Comparison of ENCODE assay signal across 22 cellular contexts in genomic region chr5:151167022-151167421, GRCh38. TPM values are rescaled to one million over a fixed set of nuclear protein-coding genes. Genes with fewer than 3 reads are reported as not detected.
DNase-seq lines count a peak whose midpoint lies in the region; ATAC-seq, FAIRE-seq and TF ChIP-seq lines count a peak whose summit lies in the region.
"Had no signal": no experiment of that assay in that cellular context is flagged by ENCODE, and none has a peak within 500 bp of the region (broad histone marks: within the 10 kb centered on the region; RNA-seq: fewer than 3 reads in every experiment).

No MANE protein-coding gene starts in this region.

- no peak overlapping the region for H2AFZ ChIP-seq in HepG2 (ENCODE audit: low read length)
- no peak overlapping the region for H2AFZ ChIP-seq in H1 (ENCODE audit: low read length)
- no peak overlapping the region for H2AFZ ChIP-seq in trophoblast cell (ENCODE audit: insufficient read depth, low read length, poor library complexity)

- H3K27me3 ChIP-seq in HepG2 (ENCODE audit: control insufficient read depth in 1 of 2, insufficient read depth in 2 of 2, low read length in 2 of 2) = no peaks in the 10 kb centered on the region; a peak in 2 of 5 replicates
- no peaks in the 10 kb centered on the region for H3K27me3 ChIP-seq in right lobe of liver
- no peaks in the 10 kb centered on the region for H3K27me3 ChIP-seq in H1 (replicated peaks in 1 of 4; ENCODE audit: control insufficient read depth in 3 of 4, extremely low read depth in 1 of 4, insufficient read depth in 3 of 4, low read length in 3 of 4)
- no peaks in the 10 kb centered on the region for H3K27me3 ChIP-seq in trophoblast cell (ENCODE audit: insufficient read depth, low read length)
- H3K27me3 ChIP-seq in testis = no peaks in the 10 kb centered on the region
- H3K27me3 ChIP-seq: BE2C; BLaER1 treated with 17β-estradiol and CSF1 and Interleukin-3, amounts not matched to agents 10 nM and 100 nM had no signal

- no peak overlapping the region for H2BK20ac ChIP-seq in H1 (ENCODE audit: low read length)

- POLR2A ChIA-PET in HepG2 (lab: Yijun Ruan, JAX) = no interaction called here
- POLR2A ChIA-PET in H1 (lab: Charles Lee; ENCODE audit: partially characterized antibody) = interaction anchor here (1.2 kb wide), 1 partner anchor 9 kb away, joined by 4 read pairs; the partner anchor contains the start of gene ANXA6

- no peak overlapping the region for H3K18ac ChIP-seq in H1 (ENCODE audit: extremely low read depth, low read length)
- H3K18ac ChIP-seq in trophoblast cell (ENCODE audit: low read length) = no peak overlapping the region

- in situ Hi-C loops in HepG2 (cut with HindIII; ENCODE audit: extremely low pct_ligation_motif_present, low pct_unique_long_range_greater_than_20kb) = no loop called here

- no peak overlapping the region for H3K56ac ChIP-seq in H1 (replicated peaks; ENCODE audit: insufficient read length, low read depth, low read length)

- H3K4me3 ChIP-seq in HepG2 (replicated peaks in 1 of 3; ENCODE audit: insufficient read depth in 1 of 3, low read depth in 2 of 3, low read length in 3 of 3) = no peak overlapping the region
- H3K4me3 ChIP-seq in right lobe of liver = no peak overlapping the region
- no peak overlapping the region for H3K4me3 ChIP-seq in H1 (ENCODE audit: extremely low read depth in 1 of 4, insufficient read depth in 2 of 4, low read depth in 3 of 4, low read length in 4 of 4)
- H3K4me3 ChIP-seq in trophoblast cell (ENCODE audit: low read depth, low read length) = no peak overlapping the region
- H3K4me3 ChIP-seq in testis = no peak overlapping the region
- H3K4me3 ChIP-seq: BLaER1 treated with 17β-estradiol and CSF1 and Interleukin-3, amounts not matched to agents 10 nM and 100 nM; GM12878 had no signal

- H3K14ac ChIP-seq in H1 (ENCODE audit: insufficient read length) (no peak overlapping the region), trophoblast cell (ENCODE audit: low read length) (no peak overlapping the region)

- H2BK15ac ChIP-seq in H1 (ENCODE audit: low read length) = no peak overlapping the region

- H3K4ac ChIP-seq in H1 (replicated peaks; ENCODE audit: insufficient read length, low read depth, low read length) (no peak overlapping the region), trophoblast cell (ENCODE audit: low read depth, low read length) (no peak overlapping the region)

- no TSS peak for BruUV-seq in HepG2 (replicated peaks; lab: Mats Ljungman, UMichigan)

- ATAC-seq in HepG2 = peak; percentile 64
- no peak for ATAC-seq in right lobe of liver
- ATAC-seq: GM12878 had no signal

- H4K5ac ChIP-seq in H1 (ENCODE audit: insufficient read length, low read depth, low read length) = no peak overlapping the region

- H3K23me2 ChIP-seq in H1 (ENCODE audit: low read depth, low read length) = no peaks in the 10 kb centered on the region

- H3K23ac ChIP-seq in H1 (ENCODE audit: insufficient read length) = no peak overlapping the region
- H3K23ac ChIP-seq in trophoblast cell (ENCODE audit: low read length) = no peak overlapping the region

- H3K9ac ChIP-seq in HepG2 (ENCODE audit: insufficient read depth, low read depth, low read length) (no peak overlapping the region), H1 (replicated peaks in 1 of 4; ENCODE audit: extremely low read depth in 1 of 4, low read depth in 3 of 4, low read length in 3 of 4) (no peak overlapping the region), trophoblast cell (ENCODE audit: low read length) (peak overlapping the region; percentile 12)
- H3K9ac ChIP-seq: BLaER1 treated with 17β-estradiol and CSF1 and Interleukin-3, amounts not matched to agents 10 nM and 100 nM had no signal

- H3K9me3 ChIP-seq in HepG2 (ENCODE audit: low read length) (no peaks in the 10 kb centered on the region), right lobe of liver (no peaks in the 10 kb centered on the region), H1 (ENCODE audit: insufficient read depth in 2 of 2, low read depth in 1 of 2, low read length in 1 of 2) (no peaks in the 10 kb centered on the region), trophoblast cell (ENCODE audit: insufficient read depth, low read depth, low read length) (no peaks in the 10 kb centered on the region), testis (no peaks in the 10 kb centered on the region)
- H3K9me3 ChIP-seq: BE2C had no signal

- H3K36me3 ChIP-seq in HepG2 (replicated peaks in 1 of 2; ENCODE audit: control insufficient read depth in 1 of 2, insufficient read depth in 2 of 2, low read length in 2 of 2) (no peaks in the 10 kb centered on the region), right lobe of liver (no peaks in the 10 kb centered on the region), H1 (ENCODE audit: control insufficient read depth in 2 of 4, insufficient read depth in 4 of 4, low read length in 3 of 4) (no peaks in the 10 kb centered on the region), trophoblast cell (ENCODE audit: control insufficient read depth in 1 of 2, insufficient read depth in 2 of 2, low read length in 2 of 2) (no peaks in the 10 kb centered on the region), testis (ENCODE audit: low read depth, missing control alignments) (no peaks in the 10 kb centered on the region)
- H3K36me3 ChIP-seq: BE2C; BLaER1 treated with 17β-estradiol and CSF1 and Interleukin-3, amounts not matched to agents 10 nM and 100 nM had no signal

- H4K20me1 ChIP-seq in HepG2 (ENCODE audit: insufficient read depth, low read length) = no peaks in the 10 kb centered on the region
- H4K20me1 ChIP-seq in H1 (replicated peaks in 1 of 2; ENCODE audit: control insufficient read depth in 1 of 2, insufficient read depth in 2 of 2, low read length in 2 of 2) = no peaks in the 10 kb centered on the region
- H4K20me1 ChIP-seq: BLaER1 treated with 17β-estradiol and CSF1 and Interleukin-3, amounts not matched to agents 10 nM and 100 nM had no signal

- no peak overlapping the region for H2AK5ac ChIP-seq in H1 (ENCODE audit: low read depth, low read length)
- no peak overlapping the region for H2AK5ac ChIP-seq in trophoblast cell (ENCODE audit: low read length)

- H3K79me2 ChIP-seq in HepG2 (ENCODE audit: insufficient read depth, low read length) (no peaks in the 10 kb centered on the region), H1 (ENCODE audit: control insufficient read depth in 1 of 2, insufficient read depth in 2 of 2, low read length in 2 of 2) (no peaks in the 10 kb centered on the region), trophoblast cell (ENCODE audit: control insufficient read depth, insufficient read depth, low read length, poor library complexity) (no peaks in the 10 kb centered on the region)

- FAIRE-seq in HepG2 (lab: Jason Lieb, UNC) (no peak), H1 (lab: Jason Lieb, UNC) (no peak)
- FAIRE-seq: A204.1, D721Med, GM12878 had no signal

- WGBS in HepG2 (ENCODE audit: low lambda C conversion rate) = 6% methylated on average over 6 of the region's 9 CpGs
- WGBS in right lobe of liver (ENCODE audit: insufficient coverage, low coverage, low lambda C conversion rate, missing lambda C conversion rate) = 80% methylated on average over 8 of the region's 9 CpGs
- 96% methylated on average over 9 of the region's 9 CpGs; no CpG with 5 or more reads in 1 of the 2 experiments for whole genome bisulfite sequencing in H1 (ENCODE audit: extremely low coverage in 1 of 2, insufficient coverage in 1 of 2, insufficient read length in 1 of 2, insufficient replicate concordance in 2 of 2, low coverage in 1 of 2, low lambda C conversion rate in 2 of 2, missing lambda C conversion rate in 1 of 2), 2 experiments
- WGBS in trophoblast cell (ENCODE audit: extremely low coverage, insufficient coverage, insufficient read length) = no CpG with 5 or more reads among the region's 9 CpGs
- 51 to 54% methylated on average over 9 of the region's 9 CpGs for WGBS in testis, 2 donors

- DNase-seq in HepG2 (ENCODE audit: low spot score) (no peak), right lobe of liver (no peak), H1 (ENCODE audit: low read depth in 1 of 2, low spot score in 2 of 2) (no peak), trophoblast cell (no peak), testis (peak; percentile 50), NCI-H345 (lab: John Stamatoyannopoulos, UW) (no peak), superior temporal gyrus (ENCODE audit: extremely low spot score) (no peak)
- no peak for DNase-seq in stimulated activated CD4-positive, alpha-beta T cell treated with anti-CD3 and anti-CD28 coated beads, Interleukin-2, amount 100 ng/mL, for 48 hours
- DNase-seq: BE2C; CD8-positive, alpha-beta memory T cell; DMS 273 treated with DMSO at 0.1 percent for 48 hours; DMS79; EL; GDM1; GOT3; H7; HCEC 1CT had no signal

- intact Hi-C loops in HepG2 (cut with micrococcal nuclease; ENCODE audit: unreplicated experiment) (no loop called here), right lobe of liver (cut with DNase I) (loop anchor here (5.0 to 10.0 kb wide), 4 partner anchors 35 to 115 kb away; no protein-coding TSS in a partner anchor), testis (cut with DNase I; ENCODE audit: low total_unique reads) (loop anchor here (5.0 kb wide), 1 partner anchor 45 kb away; no protein-coding TSS in a partner anchor)

- H2BK120ac ChIP-seq in H1 (replicated peaks; ENCODE audit: low read depth, low read length) = no peak overlapping the region
- no peak overlapping the region for H2BK120ac ChIP-seq in trophoblast cell (ENCODE audit: insufficient read depth, low read length, poor library complexity)

- TF ChIP-seq RAD21 in HepG2 (CRISPR knock-in tag; IDR thresholded peaks at IDR 0.05) (no peak), H1 (IDR thresholded peaks at IDR 0.05 in 1 of 2, conservative IDR thresholded peaks at IDR 0.05 in 1 of 2; ENCODE audit: low read depth in 2 of 2, low read length in 2 of 2) (no peak)

- H3K27ac ChIP-seq in HepG2 (ENCODE audit: extremely low read length, insufficient read depth, low read length) = no peak overlapping the region
- no peak overlapping the region for H3K27ac ChIP-seq in right lobe of liver
- no peak overlapping the region for H3K27ac ChIP-seq in H1 (ENCODE audit: low read depth, low read length)
- H3K27ac ChIP-seq in trophoblast cell (ENCODE audit: low read depth, low read length) = no peak overlapping the region
- H3K27ac ChIP-seq in testis = peak overlapping the region; percentile 50 to 64
- H3K27ac ChIP-seq: 22Rv1; BLaER1 treated with 17β-estradiol and CSF1 and Interleukin-3, amounts not matched to agents 10 nM and 100 nM had no signal

- TF ChIP-seq CTCF in HepG2 (CRISPR knock-in tag; IDR thresholded peaks at IDR 0.05) (no peak), right lobe of liver (IDR thresholded peaks at IDR 0.05) (no peak), H1 (IDR thresholded peaks at IDR 0.05; ENCODE audit: control extremely low read depth in 1 of 3, insufficient read depth in 1 of 3, low read depth in 1 of 3, low read length in 3 of 3) (no peak), testis (IDR thresholded peaks at IDR 0.05) (no peak)

- H3K4me2 ChIP-seq in HepG2 (ENCODE audit: low read depth, low read length) (peak overlapping the region; percentile 9; the same call in 1 of the 2 replicates), H1 (ENCODE audit: insufficient read depth in 1 of 2, low read depth in 2 of 2, low read length in 2 of 2) (no peak overlapping the region), trophoblast cell (ENCODE audit: low read length) (no peak overlapping the region)
- H3K4me2 ChIP-seq: BLaER1 treated with 17β-estradiol and CSF1 and Interleukin-3, amounts not matched to agents 10 nM and 100 nM had no signal

- H4K12ac ChIP-seq in trophoblast cell (ENCODE audit: low read depth, low read length) = no peak overlapping the region

- H3K79me1 ChIP-seq in H1 (ENCODE audit: low read depth, low read length) (no peaks in the 10 kb centered on the region), trophoblast cell (ENCODE audit: low read length) (no peaks in the 10 kb centered on the region)

- H2BK12ac ChIP-seq in H1 (ENCODE audit: low read depth, low read length) (no peak overlapping the region), trophoblast cell (ENCODE audit: low read length) (no peak overlapping the region)

- CTCF ChIA-PET in HepG2 (lab: Yijun Ruan, JAX; ENCODE audit: low intra/inter-chr PET ratio, low total read pairs) = no interaction called here
- CTCF ChIA-PET in H1 (lab: Charles Lee; ENCODE audit: partially characterized antibody) = interaction anchor here (0.7 to 20.0 kb wide), 12 partner anchors 10 to 357 kb away, joined by 3 to 810 read pairs (median 5); partner anchors contain the start of genes ANXA6 and TNIP1

- H4K91ac ChIP-seq in H1 (replicated peaks; ENCODE audit: insufficient read length, low read length) = no peak overlapping the region
- H4K91ac ChIP-seq in trophoblast cell (ENCODE audit: low read depth, low read length) = no peak overlapping the region

- TF ChIP-seq POLR2A in HepG2 (IDR thresholded peaks at IDR 0.05; ENCODE audit: insufficient read depth in 1 of 2, low read depth in 2 of 2, low read length in 2 of 2) = no peak
- no peak for TF ChIP-seq POLR2A in right lobe of liver (IDR thresholded peaks at IDR 0.05)
- no peak for TF ChIP-seq POLR2A in H1 (IDR thresholded peaks at IDR 0.05; ENCODE audit: control extremely low read depth in 1 of 2, low read depth in 2 of 2, low read length in 2 of 2)
- TF ChIP-seq POLR2A in testis (IDR thresholded peaks at IDR 0.05) = no peak

- H2BK5ac ChIP-seq in H1 (ENCODE audit: low read depth, low read length) = no peak overlapping the region
- no peak overlapping the region for H2BK5ac ChIP-seq in trophoblast cell (ENCODE audit: low read depth, low read length, poor library complexity)

- TF ChIP-seq EP300 in HepG2 (IDR thresholded peaks at IDR 0.05; ENCODE audit: low read depth in 2 of 2, low read length in 2 of 2) (no peak), HepG2 (CRISPR knock-in tag; IDR thresholded peaks at IDR 0.05; ENCODE audit: borderline replicate concordance) (no peak), H1 (IDR thresholded peaks at IDR 0.05; ENCODE audit: borderline replicate concordance in 1 of 2, low read depth in 2 of 2, low read length in 2 of 2) (no peak)

- H4K8ac ChIP-seq in H1 (ENCODE audit: extremely low read depth, insufficient read depth, low read length) (peak overlapping the region; percentile 8; the same call in 1 of the 2 replicates), trophoblast cell (ENCODE audit: low read depth, low read length) (no peak overlapping the region)

- H3K4me1 ChIP-seq in HepG2 (ENCODE audit: insufficient read depth, low read length) = peaks cover 23% of the 10 kb centered on the region
- H3K4me1 ChIP-seq in right lobe of liver = peaks cover 0 to 5% (median 0%) of the 10 kb centered on the region in 4 donors
- no peaks in the 10 kb centered on the region; a peak in 1 of 7 replicates for H3K4me1 ChIP-seq in H1 (replicated peaks in 1 of 4; ENCODE audit: control insufficient read depth in 3 of 4, insufficient read depth in 4 of 4, low read length in 3 of 4)
- peaks cover 3% of the 10 kb centered on the region in 2 experiments for H3K4me1 ChIP-seq in trophoblast cell (ENCODE audit: control insufficient read depth in 1 of 2, insufficient read depth in 2 of 2, low read length in 2 of 2)
- peaks cover 44% of the 10 kb centered on the region for H3K4me1 ChIP-seq in testis
- H3K4me1 ChIP-seq: BE2C had no signal

RNA-seq across cellular contexts. Expression of gene ANXA6, which starts 9.4 kb away (rescaled TPM):
- total RNA-seq in HepG2 (2016; rRNA removed; fragmentation: Illumina TruSeq; extraction: Trizol) (125 and 154 TPM in 2 replicates), right lobe of liver (100 to 1,000 TPM; 143 to 236 (median 165) TPM), testis (100 to 1,000 TPM; 116 to 180 TPM)
- 13.0 and 15.5 TPM in 2 replicates for total RNA-seq in HepG2 (2016; cell fraction: cytosol; rRNA removed; fragmentation: Illumina TruSeq; extraction: Trizol; ENCODE audit: low read depth)
- total RNA-seq in HepG2 (2016; cell fraction: insoluble cytoplasmic fraction; rRNA removed; fragmentation: Illumina TruSeq; extraction: Trizol) = 125 and 156 TPM in 2 replicates
- total RNA-seq in HepG2 (2016; cell fraction: membrane; rRNA removed; fragmentation: Illumina TruSeq; extraction: Trizol) = 28.1 and 29.3 TPM in 2 replicates
- 84.2 and 86.1 TPM in 2 replicates for total RNA-seq in HepG2 (2016; cell fraction: nucleus; rRNA removed; fragmentation: Illumina TruSeq; extraction: Trizol)
- polyA plus RNA-seq in HepG2 (2011; rRNA removed) (103 and 120 TPM in 2 replicates), H1 (2011; rRNA removed) (61.3 and 63.5 TPM in 2 replicates), testis (ENCODE audit: insufficient read depth, low read depth, low replicate concordance) (152 TPM)
- polyA plus RNA-seq in HepG2 (2011; cell fraction: cytosol; rRNA removed) = 124 and 134 TPM in 2 replicates
- polyA plus RNA-seq in HepG2 (2011; cell fraction: nucleus; rRNA removed) = 132 and 143 TPM in 2 replicates
- 69.6 and 82.1 TPM in 2 replicates for polyA plus RNA-seq in HepG2 (2012)
- polyA plus RNA-seq in HepG2 (2016; cell fraction: cytosol; fragmentation: Illumina TruSeq; extraction: Trizol; ENCODE audit: low read depth) = 9.6 and 11.8 TPM in 2 replicates
- polyA plus RNA-seq in HepG2 (2016; cell fraction: insoluble cytoplasmic fraction; fragmentation: Illumina TruSeq; extraction: Trizol; ENCODE audit: low read depth) = 126 and 134 TPM in 2 replicates
- polyA plus RNA-seq in HepG2 (2016; cell fraction: membrane; fragmentation: Illumina TruSeq; extraction: Trizol; ENCODE audit: low read depth) = 18.1 and 19.2 TPM in 2 replicates
- polyA plus RNA-seq in HepG2 (2016; cell fraction: nucleus; fragmentation: Illumina TruSeq; extraction: Trizol; ENCODE audit: insufficient read depth, low read depth) = 81.8 and 98.3 TPM in 2 replicates
- polyA minus RNA-seq in HepG2 (2011; rRNA and poly(A)+ RNA removed; ENCODE audit: low replicate concordance) = 67.1 and 157 TPM in 2 replicates
- polyA minus RNA-seq in HepG2 (2011; cell fraction: cytosol; rRNA and poly(A)+ RNA removed) = 96.9 and 110 TPM in 2 replicates
- polyA minus RNA-seq in HepG2 (2011; cell fraction: nucleus; rRNA and poly(A)+ RNA removed) = 81.6 and 116 TPM in 2 replicates
- total RNA-seq in H1 (2021; fragmentation: NEBNext Ultra II Directional; extraction: Animal tissue kit (Norgen Biotek cat#: 25700)) = 78.6 and 85.2 TPM in 2 replicates
- polyA plus RNA-seq in H1 (2011; cell fraction: cytosol; rRNA removed) = 79.0 TPM
- polyA plus RNA-seq in H1 (2011; cell fraction: nucleus; rRNA removed) = 88.4 TPM
- 67.7 to 90.0 TPM (median 77.9 TPM) in 4 replicates for polyA plus RNA-seq in H1 (2012, experiment 1 of 2)
- polyA plus RNA-seq in H1 (2012, experiment 2 of 2) = 58.0 TPM
- polyA plus RNA-seq in H1 (2013, experiment 1 of 2) = 48.1 TPM
- 46.3 TPM for polyA plus RNA-seq in H1 (2013, experiment 2 of 2)
- 95.6 and 112 TPM in 2 replicates for polyA minus RNA-seq in H1 (2011; rRNA and poly(A)+ RNA removed)
- 50.6 TPM for polyA minus RNA-seq in H1 (2011; cell fraction: cytosol; rRNA and poly(A)+ RNA removed)
- polyA minus RNA-seq in H1 (2011; cell fraction: nucleus; rRNA and poly(A)+ RNA removed) = 65.2 TPM
- 81.4 and 88.5 TPM in 2 replicates for polyA plus RNA-seq in trophoblast cell (2013)

RNA-seq across cellular contexts. Expression of gene CCDC69, which starts 56.9 kb away (rescaled TPM):
- total RNA-seq in HepG2 (2016; rRNA removed; fragmentation: Illumina TruSeq; extraction: Trizol) (45.2 and 46.3 TPM in 2 replicates), right lobe of liver (10 to 100 TPM; 11.8 to 30.9 (median 22.9) TPM), testis (10 to 100 TPM; 37.6 to 65.3 TPM)
- 55.5 and 59.1 TPM in 2 replicates for total RNA-seq in HepG2 (2016; cell fraction: cytosol; rRNA removed; fragmentation: Illumina TruSeq; extraction: Trizol; ENCODE audit: low read depth)
- total RNA-seq in HepG2 (2016; cell fraction: insoluble cytoplasmic fraction; rRNA removed; fragmentation: Illumina TruSeq; extraction: Trizol) = 40.1 and 44.9 TPM in 2 replicates
- 122 and 135 TPM in 2 replicates for total RNA-seq in HepG2 (2016; cell fraction: membrane; rRNA removed; fragmentation: Illumina TruSeq; extraction: Trizol)
- total RNA-seq in HepG2 (2016; cell fraction: nucleus; rRNA removed; fragmentation: Illumina TruSeq; extraction: Trizol) = 20.8 and 25.7 TPM in 2 replicates
- polyA plus RNA-seq in HepG2 (2011; rRNA removed) (12.2 and 14.4 TPM in 2 replicates), H1 (2011; rRNA removed) (6.4 and 8.4 TPM in 2 replicates), testis (ENCODE audit: insufficient read depth, low read depth, low replicate concordance) (40.8 TPM)
- 10.9 and 17.9 TPM in 2 replicates for polyA plus RNA-seq in HepG2 (2011; cell fraction: cytosol; rRNA removed)
- 5.2 and 8.5 TPM in 2 replicates for polyA plus RNA-seq in HepG2 (2011; cell fraction: nucleus; rRNA removed)
- polyA plus RNA-seq in HepG2 (2012) = 11.3 and 12.9 TPM in 2 replicates
- polyA plus RNA-seq in HepG2 (2016; cell fraction: cytosol; fragmentation: Illumina TruSeq; extraction: Trizol; ENCODE audit: low read depth) = 76.9 and 83.3 TPM in 2 replicates
- polyA plus RNA-seq in HepG2 (2016; cell fraction: insoluble cytoplasmic fraction; fragmentation: Illumina TruSeq; extraction: Trizol; ENCODE audit: low read depth) = 49.2 and 57.5 TPM in 2 replicates
- 129 and 152 TPM in 2 replicates for polyA plus RNA-seq in HepG2 (2016; cell fraction: membrane; fragmentation: Illumina TruSeq; extraction: Trizol; ENCODE audit: low read depth)
- polyA plus RNA-seq in HepG2 (2016; cell fraction: nucleus; fragmentation: Illumina TruSeq; extraction: Trizol; ENCODE audit: insufficient read depth, low read depth) = 30.6 and 33.2 TPM in 2 replicates
- polyA minus RNA-seq in HepG2 (2011; rRNA and poly(A)+ RNA removed; ENCODE audit: low replicate concordance) = 0.35 and 14.2 TPM in 2 replicates
- 5.0 and 5.8 TPM in 2 replicates for polyA minus RNA-seq in HepG2 (2011; cell fraction: cytosol; rRNA and poly(A)+ RNA removed)
- 6.7 and 12.7 TPM in 2 replicates for polyA minus RNA-seq in HepG2 (2011; cell fraction: nucleus; rRNA and poly(A)+ RNA removed)
- total RNA-seq in H1 (2021; fragmentation: NEBNext Ultra II Directional; extraction: Animal tissue kit (Norgen Biotek cat#: 25700)) = 10.8 and 11.5 TPM in 2 replicates
- polyA plus RNA-seq in H1 (2011; cell fraction: cytosol; rRNA removed) = 9.6 TPM
- 5.8 TPM for polyA plus RNA-seq in H1 (2011; cell fraction: nucleus; rRNA removed)
- 9.0 to 9.4 TPM (median 9.1 TPM) in 4 replicates for polyA plus RNA-seq in H1 (2012, experiment 1 of 2)
- 8.2 TPM for polyA plus RNA-seq in H1 (2012, experiment 2 of 2)
- polyA plus RNA-seq in H1 (2013, experiment 1 of 2) = 7.8 TPM
- polyA plus RNA-seq in H1 (2013, experiment 2 of 2) = 7.9 TPM
- 8.5 and 10.7 TPM in 2 replicates for polyA minus RNA-seq in H1 (2011; rRNA and poly(A)+ RNA removed)
- 4.3 TPM for polyA minus RNA-seq in H1 (2011; cell fraction: cytosol; rRNA and poly(A)+ RNA removed)
- polyA minus RNA-seq in H1 (2011; cell fraction: nucleus; rRNA and poly(A)+ RNA removed) = 6.9 TPM
- polyA plus RNA-seq in trophoblast cell (2013) = 9.9 and 10.2 TPM in 2 replicates

Comparison
In these comparisons a context has a peak if more than half of its experiments do, and no peak if none do; other contexts are left out.
1. H3K27ac ChIP-seq: peak in testis (2 of 2); none in HepG2 (single experiment), right lobe of liver (0 of 3), H1 (single experiment) and trophoblast cell (single experiment).